ENCODE assay signal across 12 cellular contexts in the genomic region with DNA sequence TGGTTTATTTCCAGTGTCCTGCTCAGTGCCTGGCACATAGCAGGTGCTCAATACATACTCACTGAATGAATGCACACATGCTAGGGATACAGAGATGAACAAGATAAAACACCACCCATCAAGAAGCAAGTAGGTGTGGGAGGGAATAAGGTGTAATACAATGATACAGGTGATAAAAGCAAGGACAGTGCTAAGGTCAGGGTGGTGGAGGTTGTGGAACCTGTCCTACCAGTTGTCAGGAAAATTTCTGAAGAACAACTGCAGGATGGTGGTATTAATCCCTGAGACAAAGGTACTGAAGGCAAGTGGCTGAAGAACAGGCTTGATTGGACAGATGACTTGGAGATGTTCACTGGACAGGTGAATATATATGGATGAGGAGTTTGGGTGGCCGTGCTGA. TPM values are rescaled to one million over a fixed set of nuclear protein-coding genes. Genes with fewer than 3 reads are reported as not detected.
DNase-seq lines count a peak whose midpoint lies in the region; ATAC-seq, FAIRE-seq and TF ChIP-seq lines count a peak whose summit lies in the region.
"Had no signal": no experiment of that assay in that cellular context is flagged by ENCODE, and none has a peak within 500 bp of the region (broad histone marks: within the 10 kb centered on the region; RNA-seq: fewer than 3 reads in every experiment).

No MANE protein-coding gene starts in this region.

- H3K9me3 Mint-ChIP-seq in HFFc6 (no peaks in the 10 kb centered on the region), memory B cell (peaks cover 2% of the 10 kb centered on the region)
- no peaks in the 10 kb centered on the region for H3K9me3 Mint-ChIP-seq in activated T-helper 17 cell treated with anti-CD3 and anti-CD28 coated beads, Interleukin-2, amount 50 U/mL, for 72 hours

- H3K4me3 Mint-ChIP-seq in HFFc6 (peak overlapping the region; percentile 97), memory B cell (peak overlapping the region; percentile 58)
- H3K4me3 Mint-ChIP-seq in activated T-helper 17 cell treated with anti-CD3 and anti-CD28 coated beads, Interleukin-2, amount 50 U/mL, for 72 hours: peak overlapping the region; percentile 92

- H3K4me1 Mint-ChIP-seq in HFFc6 (ENCODE audit: low read depth) (peaks cover 20% of the 10 kb centered on the region), memory B cell (peaks cover 17% of the 10 kb centered on the region)
- H3K4me1 Mint-ChIP-seq in activated T-helper 17 cell treated with anti-CD3 and anti-CD28 coated beads, Interleukin-2, amount 50 U/mL, for 72 hours: peaks cover 21% of the 10 kb centered on the region

- H3K36me3 Mint-ChIP-seq in HFFc6 (ENCODE audit: low read depth) (peaks cover 22% of the 10 kb centered on the region), memory B cell (peaks cover 10% of the 10 kb centered on the region)
- peaks cover 39% of the 10 kb centered on the region for H3K36me3 Mint-ChIP-seq in activated T-helper 17 cell treated with anti-CD3 and anti-CD28 coated beads, Interleukin-2, amount 50 U/mL, for 72 hours (ENCODE audit: low read depth)

- peak overlapping the region; percentile 95 for H3K4me2 ChIP-seq in BLaER1

- no peak for TF ChIP-seq POLR2A in GM12892 (IDR thresholded peaks at IDR 0.05; ENCODE audit: low read depth, low read length)

- H3K27ac ChIP-seq in BLaER1: no peak overlapping the region
- H3K27ac ChIP-seq: cardiac muscle cell had no signal

- TF ChIP-seq CTCF in HFFc6 (IDR thresholded peaks at IDR 0.05): no peak

- ATAC-seq in activated T-helper 17 cell treated with anti-CD3 and anti-CD28 coated beads, Interleukin-2, amount 50 U/mL, for 72 hours (replicated peaks): no peak
- no peak for ATAC-seq in memory B cell (ENCODE audit: low read depth)
- ATAC-seq in HG02642 (IDR thresholded peaks at IDR 0.05; ENCODE audit: poor library complexity, unreplicated experiment): no peak

- H3K36me3 ChIP-seq in BLaER1: peaks cover 49% of the 10 kb centered on the region

- H3K27ac Mint-ChIP-seq in HFFc6 (peak overlapping the region; percentile 42; the same call in 1 of the 2 replicates), memory B cell (no peak overlapping the region)
- no peak overlapping the region for H3K27ac Mint-ChIP-seq in activated T-helper 17 cell treated with anti-CD3 and anti-CD28 coated beads, Interleukin-2, amount 50 U/mL, for 72 hours

- no peaks in the 10 kb centered on the region for H3K9me3 ChIP-seq in BLaER1

- no peak for DNase-seq in HFFc6
- no peak for DNase-seq in memory B cell (ENCODE audit: low spot score in 2 of 2)
- DNase-seq in stimulated activated CD4-positive, alpha-beta T cell treated with anti-CD3 and anti-CD28 coated beads, Interleukin-2, amount 100 ng/mL, for 48 hours: no peak
- no peak for DNase-seq in NCI-H2171 treated with DMSO at 0.1 percent for 48 hours (lab: John Stamatoyannopoulos, UW)
- no peak for DNase-seq in GM12892 (ENCODE audit: insufficient read length)
- DNase-seq: substantia nigra had no signal

- H3K27me3 ChIP-seq in BLaER1: no peaks in the 10 kb centered on the region
- H3K27me3 ChIP-seq: cardiac muscle cell had no signal

- H3K4me3 ChIP-seq in BLaER1: peak overlapping the region; percentile 86; the same call in 1 of the 2 replicates

- H3K27me3 Mint-ChIP-seq in HFFc6 (ENCODE audit: insufficient read depth): no peaks in the 10 kb centered on the region; the same call in 1 of the 2 replicates
- H3K27me3 Mint-ChIP-seq in activated T-helper 17 cell treated with anti-CD3 and anti-CD28 coated beads, Interleukin-2, amount 50 U/mL, for 72 hours: no peaks in the 10 kb centered on the region
- no peaks in the 10 kb centered on the region for H3K27me3 Mint-ChIP-seq in memory B cell

- H3K4me1 ChIP-seq in BLaER1: peaks cover 36% of the 10 kb centered on the region

- H4K20me1 ChIP-seq in BLaER1: peaks cover 56% of the 10 kb centered on the region

- H3K9ac ChIP-seq in BLaER1: no peak overlapping the region

- no peak for FAIRE-seq in GM12892 (lab: Jason Lieb, UNC)
- FAIRE-seq: islet of Langerhans, TTC549 had no signal

RNA-seq across cellular contexts. Expression of a gene that starts 1.8 kb away (rescaled TPM):
- total RNA-seq in HFFc6 (2021; fragmentation: NEBNext Ultra II Directional; extraction: Animal tissue kit (Norgen Biotek cat#: 25700)): 10 to 100 TPM; 11.0 to 16.3 (median 13.9) TPM
- 10 to 100 TPM; 15.6 to 26.6 TPM for total RNA-seq in activated T-helper 17 cell treated with anti-CD3 and anti-CD28 coated beads, Interleukin-2, amount 50 U/mL, for 72 hours
- 31.7 TPM for polyA plus RNA-seq in GM12892 (2012; ENCODE audit: missing spikeins)

RNA-seq across cellular contexts. Expression of a gene that starts 1.9 kb away (rescaled TPM):
- total RNA-seq in HFFc6 (2021; fragmentation: NEBNext Ultra II Directional; extraction: Animal tissue kit (Norgen Biotek cat#: 25700)): 1 to 10 TPM; 2.2 to 5.0 (median 2.8) TPM
- 1 to 10 TPM; 1.7 to 2.9 TPM for total RNA-seq in activated T-helper 17 cell treated with anti-CD3 and anti-CD28 coated beads, Interleukin-2, amount 50 U/mL, for 72 hours
- polyA plus RNA-seq in GM12892 (2012; ENCODE audit: missing spikeins): 0.72 TPM
